8 cellular contexts compared by ENCODE assay signal in genomic region chr7:36366005-36366583, GRCh38. TPM values are rescaled to one million over a fixed set of nuclear protein-coding genes. Genes with fewer than 3 reads are reported as not detected.
DNase-seq lines count a peak whose midpoint lies in the region; ATAC-seq and TF ChIP-seq lines count a peak whose summit lies in the region.

No MANE protein-coding gene starts in this region.

- TF ChIP-seq CTCF in Loucy (conservative IDR thresholded peaks at IDR 0.05; ENCODE audit: low read length) (no peak), coronary artery (IDR thresholded peaks at IDR 0.05) (no peak), neural cell (IDR thresholded peaks at IDR 0.05; ENCODE audit: poor library complexity, severe bottlenecking) (no peak)

- ATAC-seq in HG02588 (IDR thresholded peaks at IDR 0.05; ENCODE audit: unreplicated experiment) (no peak), GM18498 (IDR thresholded peaks at IDR 0.05; ENCODE audit: unreplicated experiment) (no peak)

- no peaks in the 10 kb centered on the region for H3K9me3 ChIP-seq in BLaER1 treated with 17β-estradiol and CSF1 and Interleukin-3, amounts not matched to agents 10 nM and 100 nM (replicated peaks in 1 of 11)
- H3K9me3 ChIP-seq in Loucy (ENCODE audit: insufficient read depth, low read depth, low read length) (no peaks in the 10 kb centered on the region), neural cell (ENCODE audit: low read length) (no peaks in the 10 kb centered on the region)

- peak overlapping the region; percentile 88 to 98 (median 95); a peak in 19 of 22 replicates for H3K4me2 ChIP-seq in BLaER1 treated with 17β-estradiol and CSF1 and Interleukin-3, amounts not matched to agents 10 nM and 100 nM
- peak overlapping the region; percentile 77 for H3K4me2 ChIP-seq in Loucy (ENCODE audit: low read depth, low read length, poor library complexity, severe bottlenecking)
- peak overlapping the region; percentile 72 for H3K4me2 ChIP-seq in neural cell (ENCODE audit: low read length)

- H3K9ac ChIP-seq in BLaER1 treated with 17β-estradiol and CSF1 and Interleukin-3, amounts not matched to agents 10 nM and 100 nM = peak overlapping the region in 5 of 11 experiments; percentile 76 to 81 (median 78); a peak in 7 of 22 replicates
- H3K9ac ChIP-seq in Loucy (ENCODE audit: low read depth, low read length, poor library complexity, severe bottlenecking) (peak overlapping the region; percentile 53), neural cell (ENCODE audit: low read length) (peak overlapping the region; percentile 83)

- H3K4me1 ChIP-seq in BLaER1 treated with 17β-estradiol and CSF1 and Interleukin-3, amounts not matched to agents 10 nM and 100 nM = peaks cover 0 to 9% (median 6%) of the 10 kb centered on the region in 10 experiments; a peak in 8 of 20 replicates
- peaks cover 12% of the 10 kb centered on the region for H3K4me1 ChIP-seq in Loucy (ENCODE audit: insufficient read depth, low read length, poor library complexity, severe bottlenecking)

- H4K20me1 ChIP-seq in BLaER1 treated with 17β-estradiol and CSF1 and Interleukin-3, amounts not matched to agents 10 nM and 100 nM = no peaks in the 10 kb centered on the region
- no peaks in the 10 kb centered on the region for H4K20me1 ChIP-seq in Loucy (ENCODE audit: insufficient read depth, low read length, poor library complexity, severe bottlenecking)
- no peaks in the 10 kb centered on the region for H4K20me1 ChIP-seq in neural cell (ENCODE audit: insufficient read depth)

- DNase-seq in coronary artery (ENCODE audit: low spot score) = no peak
- DNase-seq in DMS 273 treated with DMSO at 0.1 percent for 48 hours (lab: John Stamatoyannopoulos, UW) = no peak
- DNase-seq in CD1c-positive myeloid dendritic cell (ENCODE audit: extremely low spot score) = no peak

- H3K27ac ChIP-seq in BLaER1 treated with 17β-estradiol and CSF1 and Interleukin-3, amounts not matched to agents 10 nM and 100 nM = no peak overlapping the region
- H3K27ac ChIP-seq in coronary artery = peak overlapping the region; percentile 71 to 72
- peak overlapping the region; percentile 78 for H3K27ac ChIP-seq in neural cell (ENCODE audit: low read length)

- H2AFZ ChIP-seq in Loucy (ENCODE audit: low read length) (peak overlapping the region; percentile 95; the same call in 1 of the 2 replicates), neural cell (ENCODE audit: low read depth, low read length) (peak overlapping the region; percentile 37)

- no peak for TF ChIP-seq EP300 in neural cell (conservative IDR thresholded peaks at IDR 0.05; ENCODE audit: poor library complexity, severe bottlenecking)

- H3K36me3 ChIP-seq in BLaER1 treated with 17β-estradiol and CSF1 and Interleukin-3, amounts not matched to agents 10 nM and 100 nM = no peaks in the 10 kb centered on the region
- no peaks in the 10 kb centered on the region for H3K36me3 ChIP-seq in Loucy (ENCODE audit: insufficient read depth, low read length)
- no peaks in the 10 kb centered on the region for H3K36me3 ChIP-seq in neural cell (ENCODE audit: insufficient read depth, low read length)

- H3F3A ChIP-seq in Loucy (ENCODE audit: low read depth) (0 out of 2 replicates have a peak, but pooled peaks cover 7% of the 10 kb centered on the region), neural cell (ENCODE audit: insufficient read depth, low read length, poor library complexity, severe bottlenecking) (no peaks in the 10 kb centered on the region)

- TF ChIP-seq RAD21 in neural cell (conservative IDR thresholded peaks at IDR 0.05) = no peak

- H3K9me2 ChIP-seq in Loucy (replicated peaks; ENCODE audit: low read depth, low read length) (no peaks in the 10 kb centered on the region), neural cell (ENCODE audit: insufficient read depth, low read length) (no peaks in the 10 kb centered on the region)

- peaks cover 4 to 16% (median 11%) of the 10 kb centered on the region in 11 experiments for H3K27me3 ChIP-seq in BLaER1 treated with 17β-estradiol and CSF1 and Interleukin-3, amounts not matched to agents 10 nM and 100 nM
- H3K27me3 ChIP-seq in Loucy (ENCODE audit: insufficient read depth, low read length, poor library complexity, severe bottlenecking) (peaks cover 8% of the 10 kb centered on the region), neural cell (ENCODE audit: insufficient read depth, low read depth, low read length) (no peaks in the 10 kb centered on the region)

- H3K4me3 ChIP-seq in BLaER1 treated with 17β-estradiol and CSF1 and Interleukin-3, amounts not matched to agents 10 nM and 100 nM = peak overlapping the region; percentile 71 to 90 (median 84)
- H3K4me3 ChIP-seq in Loucy (ENCODE audit: low read length, poor library complexity, severe bottlenecking) (peak overlapping the region; percentile 82), coronary artery (peak overlapping the region; percentile 95), neural cell (ENCODE audit: low read length) (peak overlapping the region; percentile 71)

- no peaks in the 10 kb centered on the region for H3K79me2 ChIP-seq in Loucy (ENCODE audit: insufficient read depth, low read length)
- peaks cover 18% of the 10 kb centered on the region for H3K79me2 ChIP-seq in neural cell (replicated peaks; ENCODE audit: insufficient read depth, low read length)

TF ChIP-seq in neural cell, 6 proteins besides CTCF, POLR2A, EP300 and RAD21:
- no peak for TF ChIP-seq MXI1 (conservative IDR thresholded peaks at IDR 0.05; ENCODE audit: poor library complexity, severe bottlenecking)
- TF ChIP-seq EZH2 (IDR thresholded peaks at IDR 0.05; ENCODE audit: borderline replicate concordance, insufficient read depth, low read length, poor library complexity, severe bottlenecking) = no peak
- TF ChIP-seq SMC3 (conservative IDR thresholded peaks at IDR 0.05; ENCODE audit: poor library complexity) = no peak
- TF ChIP-seq POLR2AphosphoS5 (IDR thresholded peaks at IDR 0.05) = no peak
- no peak for TF ChIP-seq REST (IDR thresholded peaks at IDR 0.05; ENCODE audit: borderline replicate concordance)
- peak; percentile 16 for TF ChIP-seq TAF1 (IDR thresholded peaks at IDR 0.05; ENCODE audit: low read depth)

RNA-seq across cellular contexts. Expression of gene ANLN, which starts 23.6 kb away (rescaled TPM):
- 4.2 and 5.8 TPM in 2 replicates for polyA plus RNA-seq in neural cell
- polyA minus RNA-seq in neural cell = 5.6 and 8.5 TPM in 2 replicates

Comparison
In these comparisons a context has a peak if more than half of its experiments do, and no peak if none do; other contexts are left out.
1. H3K27ac ChIP-seq: peak in coronary artery (2 of 2) and neural cell (single experiment); none in BLaER1 treated with 17β-estradiol and CSF1 and Interleukin-3, amounts not matched to agents 10 nM and 100 nM (0 of 11).
2. Peak in every context shown above with its lines, with median percentiles within 50 percentile points of each other: H3K4me2 ChIP-seq and H3K4me3 ChIP-seq.